In the genomic region with DNA sequence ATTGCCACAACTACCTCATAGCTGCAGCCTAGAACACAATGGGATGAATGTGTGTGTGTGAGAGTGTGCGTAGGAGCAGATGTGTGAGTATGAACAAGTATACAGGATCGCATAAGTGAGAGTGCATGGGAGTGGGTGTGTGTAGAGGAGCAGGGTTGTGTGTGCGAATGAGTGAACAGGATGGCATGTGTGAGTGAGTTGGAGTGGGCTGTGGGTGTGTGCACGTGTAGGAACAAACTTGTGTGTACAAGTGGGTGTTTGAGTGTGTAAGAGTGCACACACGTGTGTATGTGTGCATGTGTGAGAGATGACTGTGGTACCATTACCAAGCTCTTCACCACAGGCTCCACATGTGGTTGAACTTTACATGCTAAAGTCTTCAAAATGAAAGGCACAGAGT, we compare ENCODE assay signal across 15 cellular contexts.
DNase-seq lines count a peak whose midpoint lies in the region; ATAC-seq lines count a peak whose summit lies in the region.
"Had no signal": no experiment of that assay in that cellular context is flagged by ENCODE, and none has a peak within 500 bp of the region (broad histone marks: within the 10 kb centered on the region; RNA-seq: fewer than 3 reads in every experiment).

No MANE protein-coding gene starts in this region.

- H3K4me3 Mint-ChIP-seq in activated CD4-positive, alpha-beta T cell treated with anti-CD3 and anti-CD28 coated beads, Interleukin-2, amount 10 ng/mL, durations not matched to agents 24 days and 14 days = peak overlapping the region; percentile 80
- H3K4me3 Mint-ChIP-seq in CD4-positive, alpha-beta memory T cell = peak overlapping the region in 6 of 8 donors; percentile 17 to 89 (median 44)
- peak overlapping the region; percentile 20 for H3K4me3 Mint-ChIP-seq in natural killer cell treated with Interleukin-12 subunit alpha and Interleukin-12 subunit beta and Interleukin-15 and Interleukin-18, amount 100 ng/mL, for 72 hours

- H3K4me1 ChIP-seq in CD4-positive, alpha-beta memory T cell (ENCODE audit: insufficient read depth, low read length) = peaks cover 74% of the 10 kb centered on the region
- no peaks in the 10 kb centered on the region; the same call in 1 of the 2 replicates for H3K4me1 ChIP-seq in HAP-1

- no peak overlapping the region for H3K4me3 ChIP-seq in CD4-positive, alpha-beta memory T cell (ENCODE audit: low read length in 2 of 2)
- no peak overlapping the region for H3K4me3 ChIP-seq in HAP-1
- H3K4me3 ChIP-seq: Peyer's patch, uterus had no signal

- DNase-seq in activated CD4-positive, alpha-beta T cell treated with anti-CD3 and anti-CD28 coated beads, Interleukin-2, amount 10 ng/mL, durations not matched to agents 24 days and 14 days = no peak
- no peak for DNase-seq in activated CD4-positive, alpha-beta T cell treated with anti-CD3 and anti-CD28 coated beads for 1 hour
- no peak for DNase-seq in CD4-positive, alpha-beta memory T cell
- DNase-seq in activated naive CD4-positive, alpha-beta T cell treated with anti-CD3 and anti-CD28 coated beads, Interleukin-2, amount 50 U/mL, for 72 hours (ENCODE audit: low spot score in 2 of 2) = no peak
- no peak for DNase-seq in natural killer cell treated with Interleukin-12 subunit alpha and Interleukin-12 subunit beta and Interleukin-15 and Interleukin-18, amount 100 ng/mL, for 72 hours (ENCODE audit: low spot score)
- DNase-seq in H4 (ENCODE audit: low spot score) (no peak), HAP-1 (ENCODE audit: low spot score in 2 of 2) (no peak)
- DNase-seq: amniotic stem cell, Karpas-422, NCI-H82, uterus had no signal

- intact Hi-C loops in activated CD4-positive, alpha-beta T cell treated with anti-CD3 and anti-CD28 coated beads, Interleukin-2, amount 10 ng/mL, durations not matched to agents 24 days and 14 days (cut with micrococcal nuclease) = loop anchor here (2.0 to 5.0 kb wide), 4 partner anchors 33 to 372 kb away; no protein-coding TSS in a partner anchor
- intact Hi-C loops in CD4-positive, alpha-beta memory T cell (cut with micrococcal nuclease) = loop anchor here (10.0 kb wide), 3 partner anchors 85 to 375 kb away; no protein-coding TSS in a partner anchor

- H3K27me3 Mint-ChIP-seq in activated CD4-positive, alpha-beta T cell treated with anti-CD3 and anti-CD28 coated beads, Interleukin-2, amount 10 ng/mL, durations not matched to agents 24 days and 14 days = no peaks in the 10 kb centered on the region
- H3K27me3 Mint-ChIP-seq in CD4-positive, alpha-beta memory T cell = no peaks in the 10 kb centered on the region
- peaks cover 0 to 4% of the 10 kb centered on the region in 2 donors for H3K27me3 Mint-ChIP-seq in natural killer cell treated with Interleukin-12 subunit alpha and Interleukin-12 subunit beta and Interleukin-15 and Interleukin-18, amount 100 ng/mL, for 72 hours

- H3K9me3 ChIP-seq in CD4-positive, alpha-beta memory T cell (ENCODE audit: control insufficient read depth in 1 of 2, low read length in 2 of 2) = no peaks in the 10 kb centered on the region
- H3K9me3 ChIP-seq in HAP-1 = no peaks in the 10 kb centered on the region
- H3K9me3 ChIP-seq: Peyer's patch, uterus had no signal

- POLR2A ChIA-PET in CD4-positive, alpha-beta memory T cell (lab: Charles Lee; ENCODE audit: partially characterized antibody) = interaction anchor here (0.8 to 7.5 kb wide), 2 partner anchors 13 to 232 kb away, joined by 3 to 60 read pairs; no protein-coding TSS in a partner anchor

- in situ Hi-C loops in HAP-1 (cut with MboI; ENCODE audit: low sequenced_read_pairs) = no loop called here

- peaks cover 63% of the 10 kb centered on the region for H3K36me3 Mint-ChIP-seq in activated CD4-positive, alpha-beta T cell treated with anti-CD3 and anti-CD28 coated beads, Interleukin-2, amount 10 ng/mL, durations not matched to agents 24 days and 14 days (ENCODE audit: low read depth)
- no peaks in the 10 kb centered on the region for H3K36me3 Mint-ChIP-seq in CD4-positive, alpha-beta memory T cell
- peaks cover 28 to 37% of the 10 kb centered on the region in 2 donors for H3K36me3 Mint-ChIP-seq in activated naive CD4-positive, alpha-beta T cell treated with anti-CD3 and anti-CD28 coated beads, Interleukin-2, amount 50 U/mL, for 72 hours
- no peaks in the 10 kb centered on the region for H3K36me3 Mint-ChIP-seq in natural killer cell treated with Interleukin-12 subunit alpha and Interleukin-12 subunit beta and Interleukin-15 and Interleukin-18, amount 100 ng/mL, for 72 hours

- no peak overlapping the region for H3K27ac ChIP-seq in CD4-positive, alpha-beta memory T cell (ENCODE audit: low read depth, low read length)
- H3K27ac ChIP-seq: Peyer's patch, SK-N-MC, uterus had no signal

- H3K27me3 ChIP-seq in CD4-positive, alpha-beta memory T cell (ENCODE audit: insufficient read depth, low read length) = no peaks in the 10 kb centered on the region
- H3K27me3 ChIP-seq in HAP-1 (ENCODE audit: low read depth) = no peaks in the 10 kb centered on the region
- H3K27me3 ChIP-seq: Peyer's patch, uterus had no signal

- H3K9me3 Mint-ChIP-seq in activated CD4-positive, alpha-beta T cell treated with anti-CD3 and anti-CD28 coated beads, Interleukin-2, amount 10 ng/mL, durations not matched to agents 24 days and 14 days = no peaks in the 10 kb centered on the region
- no peaks in the 10 kb centered on the region for H3K9me3 Mint-ChIP-seq in CD4-positive, alpha-beta memory T cell
- H3K9me3 Mint-ChIP-seq in activated naive CD4-positive, alpha-beta T cell treated with anti-CD3 and anti-CD28 coated beads, Interleukin-2, amount 50 U/mL, for 72 hours = no peaks in the 10 kb centered on the region
- no peaks in the 10 kb centered on the region for H3K9me3 Mint-ChIP-seq in natural killer cell treated with Interleukin-12 subunit alpha and Interleukin-12 subunit beta and Interleukin-15 and Interleukin-18, amount 100 ng/mL, for 72 hours

- peak in 1 of 2 donors; percentile 15 for ATAC-seq in activated naive CD4-positive, alpha-beta T cell treated with anti-CD3 and anti-CD28 coated beads, Interleukin-2, amount 50 U/mL, for 72 hours
- no peak for ATAC-seq in natural killer cell treated with Interleukin-12 subunit alpha and Interleukin-12 subunit beta and Interleukin-15 and Interleukin-18, amount 100 ng/mL, for 72 hours
- ATAC-seq in GM19328 (IDR thresholded peaks at IDR 0.05; ENCODE audit: unreplicated experiment) = no peak

- CTCF ChIA-PET in CD4-positive, alpha-beta memory T cell (lab: Charles Lee; ENCODE audit: partially characterized antibody) = interaction anchor here (1.6 kb wide), 1 partner anchor 9 kb away, joined by 3 read pairs; no protein-coding TSS in a partner anchor

- no peaks in the 10 kb centered on the region for H3K36me3 ChIP-seq in CD4-positive, alpha-beta memory T cell (ENCODE audit: insufficient read depth, low read length)
- H3K36me3 ChIP-seq in HAP-1 (replicated peaks) = no peaks in the 10 kb centered on the region
- H3K36me3 ChIP-seq: Peyer's patch, uterus had no signal

- H3K4me1 Mint-ChIP-seq in activated CD4-positive, alpha-beta T cell treated with anti-CD3 and anti-CD28 coated beads, Interleukin-2, amount 10 ng/mL, durations not matched to agents 24 days and 14 days = peaks cover 66% of the 10 kb centered on the region
- H3K4me1 Mint-ChIP-seq in CD4-positive, alpha-beta memory T cell = peaks cover 47 to 84% (median 66%) of the 10 kb centered on the region in 4 donors
- H3K4me1 Mint-ChIP-seq in natural killer cell treated with Interleukin-12 subunit alpha and Interleukin-12 subunit beta and Interleukin-15 and Interleukin-18, amount 100 ng/mL, for 72 hours (ENCODE audit: low read depth in 2 of 2) = peaks cover 45% of the 10 kb centered on the region in 2 donors

- H3K27ac Mint-ChIP-seq in activated CD4-positive, alpha-beta T cell treated with anti-CD3 and anti-CD28 coated beads, Interleukin-2, amount 10 ng/mL, durations not matched to agents 24 days and 14 days = peak overlapping the region; percentile 14
- peak overlapping the region in 4 of 7 donors; percentile 38 to 86 (median 58) for H3K27ac Mint-ChIP-seq in CD4-positive, alpha-beta memory T cell
- H3K27ac Mint-ChIP-seq in activated naive CD4-positive, alpha-beta T cell treated with anti-CD3 and anti-CD28 coated beads, Interleukin-2, amount 50 U/mL, for 72 hours = peak overlapping the region; percentile 11 to 29
- H3K27ac Mint-ChIP-seq in natural killer cell treated with Interleukin-12 subunit alpha and Interleukin-12 subunit beta and Interleukin-15 and Interleukin-18, amount 100 ng/mL, for 72 hours = no peak overlapping the region
- H3K27ac Mint-ChIP-seq: progenitor cell of endocrine pancreas had no signal

Comparison
In these comparisons a context has a peak if more than half of its experiments do, and no peak if none do; other contexts are left out.
1. H3K27ac Mint-ChIP-seq: peak in activated CD4-positive, alpha-beta T cell treated with anti-CD3 and anti-CD28 coated beads, Interleukin-2, amount 10 ng/mL, durations not matched to agents 24 days and 14 days (single experiment), CD4-positive, alpha-beta memory T cell (4 of 7) and activated naive CD4-positive, alpha-beta T cell treated with anti-CD3 and anti-CD28 coated beads, Interleukin-2, amount 50 U/mL, for 72 hours (2 of 2); none in natural killer cell treated with Interleukin-12 subunit alpha and Interleukin-12 subunit beta and Interleukin-15 and Interleukin-18, amount 100 ng/mL, for 72 hours (0 of 2).
2. H3K4me3 Mint-ChIP-seq: peak in every context shown above with its lines; median percentile 80 in activated CD4-positive, alpha-beta T cell treated with anti-CD3 and anti-CD28 coated beads, Interleukin-2, amount 10 ng/mL, durations not matched to agents 24 days and 14 days; 44 in CD4-positive, alpha-beta memory T cell; 20 in natural killer cell treated with Interleukin-12 subunit alpha and Interleukin-12 subunit beta and Interleukin-15 and Interleukin-18, amount 100 ng/mL, for 72 hours.